ENCODE assay signal across 24 cellular contexts in genomic region chr6:15113587-15113986, GRCh38.
"Had no signal": no experiment of that assay in that cellular context is flagged by ENCODE, and none has a peak within 500 bp of the region (broad histone marks: within the 10 kb centered on the region; RNA-seq: fewer than 3 reads in every experiment).

No MANE protein-coding gene starts in this region.

- ATAC-seq: natural killer cell; right cardiac atrium; stimulated activated effector memory CD8-positive, alpha-beta T cell treated with anti-CD3 and anti-CD28 coated beads, Interleukin-12 subunit alpha, Interleukin-12 subunit beta, amount 100 ng/mL, for 72 hours; upper lobe of right lung had no signal

- H3K27ac Mint-ChIP-seq: mesothelial cell of epicardium; naive B cell; natural killer cell; stimulated activated effector memory CD8-positive, alpha-beta T cell treated with anti-CD3 and anti-CD28 coated beads, Interleukin-12 subunit alpha, Interleukin-12 subunit beta, amount 100 ng/mL, for 72 hours; stimulated activated naive CD8-positive, alpha-beta T cell treated with anti-CD3 and anti-CD28 coated beads, Interleukin-15, Interleukin-2, amounts not matched to agents 100 ng/mL and 50 ng/mL, for 24 hours had no signal

- H3K36me3 ChIP-seq: left ventricle myocardium inferior, pancreas, prostate gland, sigmoid colon, spleen, suprapubic skin, thoracic aorta, tibial artery, upper lobe of right lung had no signal

- H3K9me3 Mint-ChIP-seq: mesothelial cell of epicardium; naive B cell; natural killer cell; stimulated activated naive CD8-positive, alpha-beta T cell treated with anti-CD3 and anti-CD28 coated beads, Interleukin-15, Interleukin-2, amounts not matched to agents 100 ng/mL and 50 ng/mL, for 24 hours had no signal

- H3K27ac ChIP-seq: left ventricle myocardium inferior, pancreas, prostate gland, sigmoid colon, spleen, suprapubic skin, thoracic aorta, tibial artery, upper lobe of right lung had no signal

- H3K36me3 Mint-ChIP-seq: mesothelial cell of epicardium, naive B cell, natural killer cell had no signal

- H3K4me3 ChIP-seq: left ventricle myocardium inferior, lung, pancreas, prostate gland, sigmoid colon, spleen, suprapubic skin, thoracic aorta, tibial artery, upper lobe of right lung had no signal

- H3K9me3 ChIP-seq: left ventricle myocardium inferior, pancreas, prostate gland, sigmoid colon, spleen, suprapubic skin, thoracic aorta, tibial artery, upper lobe of right lung had no signal

- H3K27me3 Mint-ChIP-seq: naive B cell; stimulated activated naive CD8-positive, alpha-beta T cell treated with anti-CD3 and anti-CD28 coated beads, Interleukin-15, Interleukin-2, amounts not matched to agents 100 ng/mL and 50 ng/mL, for 24 hours had no signal

- H3K4me1 ChIP-seq: left ventricle myocardium inferior, pancreas, prostate gland, sigmoid colon, suprapubic skin, tibial artery, upper lobe of right lung had no signal

- DNase-seq: islet precursor cell; left ventricle myocardium inferior; mesendoderm; naive B cell; natural killer cell; nucleus accumbens; retina; right cardiac atrium; sigmoid colon; small intestine; spleen; stimulated activated CD4-positive, alpha-beta T cell treated with anti-CD3 and anti-CD28 coated beads, Interleukin-4, amount 100 ng/mL, for 24 hours; stimulated activated naive CD4-positive, alpha-beta T cell; tibial artery; trophoblast cell; upper lobe of right lung had no signal

- H3K4me3 Mint-ChIP-seq: mesothelial cell of epicardium; natural killer cell; stimulated activated effector memory CD8-positive, alpha-beta T cell treated with anti-CD3 and anti-CD28 coated beads, Interleukin-12 subunit alpha, Interleukin-12 subunit beta, amount 100 ng/mL, for 72 hours; stimulated activated naive CD8-positive, alpha-beta T cell treated with anti-CD3 and anti-CD28 coated beads, Interleukin-15, Interleukin-2, amounts not matched to agents 100 ng/mL and 50 ng/mL, for 24 hours had no signal

- H3K27me3 ChIP-seq: pancreas, sigmoid colon, spleen, suprapubic skin, tibial artery, upper lobe of right lung had no signal
